In genomic region chr19:6247007-6247288, GRCh38 we compare ENCODE assay signal across 20 cellular contexts. TPM values are rescaled to one million over a fixed set of nuclear protein-coding genes. Genes with fewer than 3 reads are reported as not detected.
A peak's percentile ranks its signal among the peaks of the same experiment; 100 is the strongest.
DNase-seq lines count a peak whose midpoint lies in the region; ATAC-seq and TF ChIP-seq lines count a peak whose summit lies in the region.
"Had no signal": no experiment of that assay in that cellular context is flagged by ENCODE, and none has a peak within 500 bp of the region (broad histone marks: within the 10 kb centered on the region; RNA-seq: fewer than 3 reads in every experiment).

No MANE protein-coding gene starts in this region.

- H3K36me3 ChIP-seq in mucosa of descending colon (ENCODE audit: low read depth) = no peaks in the 10 kb centered on the region

- DNase-seq in T-helper 17 cell (no peak), endothelial cell (ENCODE audit: low spot score) (no peak), mucosa of descending colon (no peak)
- no peak for DNase-seq in stimulated activated naive B cell treated with anti-CD40 and anti-IgM and Interleukin-4, amounts not matched to agents 10 μg/mL and 1 μg/mL and 100 μg/mL, for 72 hours
- no peak for DNase-seq in activated CD4-positive, alpha-beta T cell treated with anti-CD3 and anti-CD28 coated beads for 48 hours
- no peak for DNase-seq in activated T-cell treated with anti-CD3 and anti-CD28 coated beads, Interleukin-2, amount 50 U/mL, for 4 hours
- DNase-seq: CD4-positive, CD25-positive, alpha-beta regulatory T cell; DMS153; DND-41; Karpas-422; NCI-H1092; NCI-H1417 treated with DMSO at 0.1 percent for 48 hours; NCI-H1694 treated with DMSO at 0.1 percent for 48 hours; NCI-H2081; NCI-H2171 treated with DMSO at 0.1 percent for 48 hours; NCI-H345; NCI-H524; NCI-H774; SK-N-SH had no signal

- intact Hi-C loops in mucosa of descending colon (cut with DNase I, micrococcal nuclease) = no loop called here

- no peak for TF ChIP-seq CTCF in C4-2B (conservative IDR thresholded peaks at IDR 0.05)
- TF ChIP-seq CTCF in endothelial cell (IDR thresholded peaks at IDR 0.05; ENCODE audit: unreplicated experiment) = no peak
- TF ChIP-seq CTCF in mucosa of descending colon (IDR thresholded peaks at IDR 0.05) = no peak

- ATAC-seq in T-helper 17 cell (no peak), mucosa of descending colon (no peak)
- ATAC-seq in stimulated activated naive B cell treated with anti-CD40 and anti-IgM and Interleukin-4, amounts not matched to agents 10 μg/mL and 1 μg/mL and 100 μg/mL, for 72 hours (replicated peaks) = no peak
- ATAC-seq in activated T-cell treated with anti-CD3 and anti-CD28 coated beads, Interleukin-2, amount 50 U/mL, for 4 hours = no peak

- H3K4me3 ChIP-seq in mucosa of descending colon = no peak overlapping the region

- H3K9me3 Mint-ChIP-seq in endothelial cell (ENCODE audit: unreplicated experiment) = no peaks in the 10 kb centered on the region
- H3K9me3 Mint-ChIP-seq in stimulated activated naive B cell treated with anti-CD40 and anti-IgM and Interleukin-4, amounts not matched to agents 10 μg/mL and 1 μg/mL and 100 μg/mL, for 72 hours = peaks cover 0 to 5% of the 10 kb centered on the region in 2 donors
- no peaks in the 10 kb centered on the region for H3K9me3 Mint-ChIP-seq in activated T-cell treated with anti-CD3 and anti-CD28 coated beads, Interleukin-2, amount 50 U/mL, for 4 hours
- H3K9me3 Mint-ChIP-seq: CD4-positive, CD25-positive, alpha-beta regulatory T cell had no signal

- no peak overlapping the region for H3K4me3 Mint-ChIP-seq in T-helper 17 cell
- peak overlapping the region; percentile 25 for H3K4me3 Mint-ChIP-seq in endothelial cell (ENCODE audit: unreplicated experiment)
- H3K4me3 Mint-ChIP-seq in stimulated activated naive B cell treated with anti-CD40 and anti-IgM and Interleukin-4, amounts not matched to agents 10 μg/mL and 1 μg/mL and 100 μg/mL, for 72 hours = peak overlapping the region; percentile 29 to 39
- H3K4me3 Mint-ChIP-seq in activated T-cell treated with anti-CD3 and anti-CD28 coated beads, Interleukin-2, amount 50 U/mL, for 4 hours = no peak overlapping the region
- H3K4me3 Mint-ChIP-seq: CD4-positive, CD25-positive, alpha-beta regulatory T cell had no signal

- H3K4me1 ChIP-seq in mucosa of descending colon (ENCODE audit: low read depth) = peaks cover 2% of the 10 kb centered on the region

- peak overlapping the region; percentile 72 for H3K27ac Mint-ChIP-seq in T-helper 17 cell
- H3K27ac Mint-ChIP-seq in endothelial cell (ENCODE audit: unreplicated experiment) = no peak overlapping the region
- H3K27ac Mint-ChIP-seq in stimulated activated naive B cell treated with anti-CD40 and anti-IgM and Interleukin-4, amounts not matched to agents 10 μg/mL and 1 μg/mL and 100 μg/mL, for 72 hours = peak overlapping the region; percentile 51

- H3K27me3 Mint-ChIP-seq in T-helper 17 cell (no peaks in the 10 kb centered on the region), endothelial cell (ENCODE audit: unreplicated experiment) (peaks cover 4% of the 10 kb centered on the region)
- H3K27me3 Mint-ChIP-seq in stimulated activated naive B cell treated with anti-CD40 and anti-IgM and Interleukin-4, amounts not matched to agents 10 μg/mL and 1 μg/mL and 100 μg/mL, for 72 hours = no peaks in the 10 kb centered on the region
- H3K27me3 Mint-ChIP-seq in activated T-cell treated with anti-CD3 and anti-CD28 coated beads, Interleukin-2, amount 50 U/mL, for 4 hours (ENCODE audit: low read depth) = no peaks in the 10 kb centered on the region
- H3K27me3 Mint-ChIP-seq: CD4-positive, CD25-positive, alpha-beta regulatory T cell had no signal

- H3K4me1 Mint-ChIP-seq in T-helper 17 cell (peaks cover 43% of the 10 kb centered on the region), endothelial cell (ENCODE audit: unreplicated experiment) (peaks cover 20% of the 10 kb centered on the region)
- H3K4me1 Mint-ChIP-seq in stimulated activated naive B cell treated with anti-CD40 and anti-IgM and Interleukin-4, amounts not matched to agents 10 μg/mL and 1 μg/mL and 100 μg/mL, for 72 hours = peaks cover 51 to 79% of the 10 kb centered on the region in 2 donors
- peaks cover 45% of the 10 kb centered on the region for H3K4me1 Mint-ChIP-seq in activated T-cell treated with anti-CD3 and anti-CD28 coated beads, Interleukin-2, amount 50 U/mL, for 4 hours (ENCODE audit: low read depth)

- H3K9me3 ChIP-seq in T-helper 17 cell (ENCODE audit: control insufficient read depth, low read length, poor library complexity, severe bottlenecking) (no peaks in the 10 kb centered on the region), mucosa of descending colon (no peaks in the 10 kb centered on the region)
- H3K9me3 ChIP-seq: SK-N-SH had no signal

- peak overlapping the region; percentile 14 for H3K27ac ChIP-seq in C4-2B

- H3K36me3 Mint-ChIP-seq in T-helper 17 cell (ENCODE audit: low read depth) (no peaks in the 10 kb centered on the region), endothelial cell (ENCODE audit: low read depth, unreplicated experiment) (peaks cover 32% of the 10 kb centered on the region)
- peaks cover 33 to 60% of the 10 kb centered on the region in 2 donors for H3K36me3 Mint-ChIP-seq in stimulated activated naive B cell treated with anti-CD40 and anti-IgM and Interleukin-4, amounts not matched to agents 10 μg/mL and 1 μg/mL and 100 μg/mL, for 72 hours
- peaks cover 26% of the 10 kb centered on the region for H3K36me3 Mint-ChIP-seq in activated T-cell treated with anti-CD3 and anti-CD28 coated beads, Interleukin-2, amount 50 U/mL, for 4 hours (ENCODE audit: insufficient read depth)

RNA-seq across cellular contexts. Expression of gene MLLT1, which starts 32.8 kb away (rescaled TPM):
- total RNA-seq in T-helper 17 cell (10 to 100 TPM; 27.1 to 30.3 TPM), endothelial cell (ENCODE audit: unreplicated experiment) (59.2 TPM), mucosa of descending colon (10 to 100 TPM; 32.5 to 75.3 (median 33.7) TPM)
- total RNA-seq in activated T-cell treated with anti-CD3 and anti-CD28 coated beads, Interleukin-2, amount 50 U/mL, for 4 hours = 100 to 1,000 TPM; 105 to 118 (median 109) TPM

Comparison
In these comparisons a context has a peak if more than half of its experiments do, and no peak if none do; other contexts are left out.
1. H3K4me3 Mint-ChIP-seq: peak in endothelial cell (single experiment) and stimulated activated naive B cell treated with anti-CD40 and anti-IgM and Interleukin-4, amounts not matched to agents 10 μg/mL and 1 μg/mL and 100 μg/mL, for 72 hours (2 of 2); none in T-helper 17 cell (single experiment) and activated T-cell treated with anti-CD3 and anti-CD28 coated beads, Interleukin-2, amount 50 U/mL, for 4 hours (single experiment).